Comparison of ENCODE assay signal across 32 cellular contexts in the genomic region with DNA sequence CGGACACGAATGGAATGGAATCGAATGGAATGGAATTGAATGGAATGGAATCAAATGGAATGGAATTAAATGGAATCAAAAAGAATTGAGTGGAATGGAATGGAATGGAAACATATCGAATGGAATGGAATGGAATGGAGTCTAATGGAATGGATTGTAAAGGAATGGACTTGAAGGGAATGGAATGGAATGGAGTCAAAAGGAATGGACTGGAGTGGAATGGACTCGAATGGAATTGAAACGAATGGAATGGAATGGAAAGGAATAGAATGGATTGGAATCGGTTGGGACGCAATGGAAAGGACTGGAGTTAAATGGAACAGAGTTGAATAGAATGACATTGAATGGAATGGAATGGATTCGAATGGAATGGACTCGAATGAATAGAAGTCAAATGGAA.
DNase-seq lines count a peak whose midpoint lies in the region; ATAC-seq and TF ChIP-seq lines count a peak whose summit lies in the region.
"Had no signal": no experiment of that assay in that cellular context is flagged by ENCODE, and none has a peak within 500 bp of the region (broad histone marks: within the 10 kb centered on the region; RNA-seq: fewer than 3 reads in every experiment).

No MANE protein-coding gene starts in this region.

- H3K79me1 ChIP-seq in IMR-90 (ENCODE audit: low read depth in 1 of 2, low read length in 2 of 2) = no peaks in the 10 kb centered on the region

- no peaks in the 10 kb centered on the region for H3K27me3 ChIP-seq in IMR-90 (ENCODE audit: control insufficient read depth, insufficient read depth, low read length)
- no peaks in the 10 kb centered on the region for H3K27me3 ChIP-seq in endodermal cell (ENCODE audit: control insufficient read depth, insufficient read depth, low read length, poor library complexity, severe bottlenecking)
- no peaks in the 10 kb centered on the region for H3K27me3 ChIP-seq in adrenal gland
- H3K27me3 ChIP-seq: BE2C; BLaER1; BLaER1 treated with 17β-estradiol and CSF1 and Interleukin-3, amounts not matched to agents 10 nM and 100 nM had no signal

- H4K5ac ChIP-seq in IMR-90 (ENCODE audit: low read depth, low read length) = no peak overlapping the region

- H3K36me3 ChIP-seq in HEK293 (ENCODE audit: control insufficient read depth in 2 of 2, insufficient read depth in 1 of 2, low read length in 2 of 2) (no peaks in the 10 kb centered on the region), IMR-90 (ENCODE audit: control insufficient read depth, insufficient read depth, low read length) (no peaks in the 10 kb centered on the region), endodermal cell (ENCODE audit: control insufficient read depth, insufficient read depth, low read length) (no peaks in the 10 kb centered on the region), adrenal gland (replicated peaks in 1 of 2) (no peaks in the 10 kb centered on the region)
- H3K36me3 ChIP-seq: BE2C; BLaER1; BLaER1 treated with 17β-estradiol and CSF1 and Interleukin-3, amounts not matched to agents 10 nM and 100 nM had no signal

- H3K27ac Mint-ChIP-seq in endodermal cell = no peak overlapping the region
- H3K27ac Mint-ChIP-seq: B cell; CD14-positive monocyte; CD4-positive, alpha-beta memory T cell; CD4-positive, alpha-beta T cell; CD4-positive, CD25-positive, alpha-beta regulatory T cell; CD8-positive, alpha-beta memory T cell; CD8-positive, alpha-beta T cell had no signal

- no peak overlapping the region for H3K4me3 Mint-ChIP-seq in endodermal cell
- H3K4me3 Mint-ChIP-seq: B cell; CD14-positive monocyte; CD4-positive, alpha-beta memory T cell; CD4-positive, alpha-beta T cell; CD4-positive, CD25-positive, alpha-beta regulatory T cell; CD8-positive, alpha-beta memory T cell; CD8-positive, alpha-beta T cell had no signal

- H2BK5ac ChIP-seq in IMR-90 (ENCODE audit: low read depth, low read length, poor library complexity, severe bottlenecking) = peak overlapping the region; percentile 54

- intact Hi-C loops in IMR-90 (cut with micrococcal nuclease) (no loop called here), adrenal gland (cut with DNase I) (no loop called here)

- no peak for TF ChIP-seq CTCF in HEK293 (tag by site-specific recombination; IDR thresholded peaks at IDR 0.05)
- no peak for TF ChIP-seq CTCF in IMR-90 (conservative IDR thresholded peaks at IDR 0.05; ENCODE audit: low read depth, low read length)
- no peak for TF ChIP-seq CTCF in endodermal cell (conservative IDR thresholded peaks at IDR 0.05)
- TF ChIP-seq CTCF in adrenal gland (IDR thresholded peaks at IDR 0.05) = no peak

- no peak overlapping the region for H3K27ac ChIP-seq in HEK293 (ENCODE audit: extremely low read depth, low read depth, low read length)
- H3K27ac ChIP-seq in IMR-90 (ENCODE audit: insufficient read depth, low read length) = no peak overlapping the region
- H3K27ac ChIP-seq in endodermal cell (ENCODE audit: low read depth, low read length) = no peak overlapping the region
- no peak overlapping the region for H3K27ac ChIP-seq in adrenal gland
- H3K27ac ChIP-seq: 22Rv1; A549; BLaER1; BLaER1 treated with 17β-estradiol and CSF1 and Interleukin-3, amounts not matched to agents 10 nM and 100 nM; C4-2B had no signal

- no peaks in the 10 kb centered on the region for H4K20me1 ChIP-seq in IMR-90 (ENCODE audit: insufficient read depth, low read length)
- H4K20me1 ChIP-seq: BLaER1; BLaER1 treated with 17β-estradiol and CSF1 and Interleukin-3, amounts not matched to agents 10 nM and 100 nM had no signal

- BruUV-seq in IMR-90 (replicated peaks; lab: Mats Ljungman, UMichigan) = no TSS peak

- H3K4me3 ChIP-seq in HEK293 (ENCODE audit: low read depth, low read length) (no peak overlapping the region), IMR-90 (ENCODE audit: insufficient read depth, low read depth, low read length) (no peak overlapping the region), endodermal cell (ENCODE audit: low read length) (peak overlapping the region; percentile 50), adrenal gland (no peak overlapping the region)
- H3K4me3 ChIP-seq: A549; BLaER1; BLaER1 treated with 17β-estradiol and CSF1 and Interleukin-3, amounts not matched to agents 10 nM and 100 nM had no signal

- no peak overlapping the region for H3K18ac ChIP-seq in IMR-90 (ENCODE audit: low read depth, low read length)

- POLR2A ChIA-PET in HEK293 (lab: Yijun Ruan, JAX) (no interaction called here), IMR-90 (lab: Charles Lee; ENCODE audit: unreplicated experiment) (no interaction called here)

- peaks cover 4% of the 10 kb centered on the region for H3K9me3 Mint-ChIP-seq in endodermal cell
- H3K9me3 Mint-ChIP-seq: CD4-positive, alpha-beta T cell; CD8-positive, alpha-beta T cell had no signal

- no peak overlapping the region for H2AK5ac ChIP-seq in IMR-90 (ENCODE audit: low read depth, low read length)

- H2AK9ac ChIP-seq in IMR-90 (replicated peaks; ENCODE audit: low read depth, low read length, poor library complexity) = no peak overlapping the region

- no peak overlapping the region for H3K14ac ChIP-seq in IMR-90 (replicated peaks; ENCODE audit: low read depth, low read length)

- H2AFZ ChIP-seq in IMR-90 (replicated peaks; ENCODE audit: low read length, poor library complexity) = no peak overlapping the region

- no peaks in the 10 kb centered on the region for H3K36me3 Mint-ChIP-seq in endodermal cell (ENCODE audit: low read depth)
- H3K36me3 Mint-ChIP-seq: CD14-positive monocyte; CD4-positive, alpha-beta memory T cell; CD4-positive, CD25-positive, alpha-beta regulatory T cell; CD8-positive, alpha-beta memory T cell; CD8-positive, alpha-beta T cell had no signal

- in situ Hi-C loops in IMR-90 (cut with MboI; ENCODE audit: low sequenced_read_pairs) = no loop called here

- no peak for DNase-seq in IMR-90
- no peak for DNase-seq in endodermal cell
- DNase-seq in DMS153 (lab: John Stamatoyannopoulos, UW) = no peak
- DNase-seq in adrenal gland = no peak
- DNase-seq: 8988T; ACHN; AML-193; BE2C; C1 segment of cervical spinal cord; Caco-2; Calu3; CD4-positive, alpha-beta memory T cell; CD4-positive, alpha-beta T cell; CD4-positive, CD25-positive, alpha-beta regulatory T cell; CD8-positive, alpha-beta memory T cell; CD8-positive, alpha-beta T cell; COR-L47; DMS 273 treated with DMSO at 0.1 percent for 48 hours; DMS53; DMS79; DMS79 treated with DMSO at 0.1 percent for 48 hours; DND-41; EL had no signal

- H2BK20ac ChIP-seq in IMR-90 (ENCODE audit: low read depth, low read length) = no peak overlapping the region

- peaks cover 2% of the 10 kb centered on the region for H3K9me3 ChIP-seq in HEK293 (ENCODE audit: control insufficient read depth, insufficient read depth, low read depth, low read length)
- peaks cover 2% of the 10 kb centered on the region; the same call in 1 of the 2 replicates for H3K9me3 ChIP-seq in IMR-90 (ENCODE audit: control insufficient read depth, insufficient read depth, low read length)
- H3K9me3 ChIP-seq in endodermal cell (ENCODE audit: control insufficient read depth, low read length) = peaks cover 86% of the 10 kb centered on the region
- H3K9me3 ChIP-seq in adrenal gland (replicated peaks in 1 of 3) = peaks cover 0 to 22% (median 0%) of the 10 kb centered on the region in 3 donors
- H3K9me3 ChIP-seq: BE2C had no signal

- ATAC-seq in IMR-90 (ENCODE audit: low read depth) (no peak), HG03520 (IDR thresholded peaks at IDR 0.05; ENCODE audit: unreplicated experiment) (no peak)
- ATAC-seq: A549; CD8-positive, alpha-beta T cell had no signal

- dilution Hi-C loops in IMR-90 (cut with HindIII; ENCODE audit: low sequenced_read_pairs, unreplicated experiment) = no loop called here

- no peak overlapping the region for H3K56ac ChIP-seq in IMR-90 (ENCODE audit: extremely low read depth, insufficient read depth, low read length)

- no peak overlapping the region for H4K91ac ChIP-seq in IMR-90 (ENCODE audit: insufficient read depth, low read depth, low read length)

- H4K8ac ChIP-seq in IMR-90 (ENCODE audit: low read depth in 2 of 2, low read length in 2 of 2) = no peak overlapping the region

- TF ChIP-seq RAD21 in IMR-90 (IDR thresholded peaks at IDR 0.05; ENCODE audit: low read length) = no peak

- H3K4me1 ChIP-seq in HEK293 (ENCODE audit: control insufficient read depth, insufficient read depth, low read length) (no peaks in the 10 kb centered on the region), IMR-90 (ENCODE audit: control insufficient read depth, insufficient read depth, low read length) (no peaks in the 10 kb centered on the region), endodermal cell (ENCODE audit: control insufficient read depth, insufficient read depth, low read length) (no peaks in the 10 kb centered on the region), adrenal gland (replicated peaks in 1 of 2) (no peaks in the 10 kb centered on the region)
- H3K4me1 ChIP-seq: A549; BE2C; BLaER1; BLaER1 treated with 17β-estradiol and CSF1 and Interleukin-3, amounts not matched to agents 10 nM and 100 nM; Caco-2 had no signal

- H2BK120ac ChIP-seq in IMR-90 (ENCODE audit: low read depth, low read length) = no peak overlapping the region

- H3K4me2 ChIP-seq in IMR-90 (ENCODE audit: low read depth, low read length) = no peak overlapping the region
- H3K4me2 ChIP-seq: A549; BLaER1; BLaER1 treated with 17β-estradiol and CSF1 and Interleukin-3, amounts not matched to agents 10 nM and 100 nM had no signal

- TF ChIP-seq POLR2A in IMR-90 (IDR thresholded peaks at IDR 0.05; ENCODE audit: low read depth, low read length) = no peak
- no peak for TF ChIP-seq POLR2A in adrenal gland (IDR thresholded peaks at IDR 0.05)

- H3K9me1 ChIP-seq in IMR-90 (ENCODE audit: insufficient read depth, low read length) = no peaks in the 10 kb centered on the region

- CTCF ChIA-PET in HEK293 (lab: Yijun Ruan, JAX) = no interaction called here
- CTCF ChIA-PET in IMR-90 (lab: Yijun Ruan, JAX) = no interaction called here

- H3K9ac ChIP-seq in IMR-90 (ENCODE audit: low read depth, low read length) = no peak overlapping the region
- H3K9ac ChIP-seq in endodermal cell (ENCODE audit: extremely low read depth, low read length, poor library complexity, severe bottlenecking) = no peak overlapping the region
- H3K9ac ChIP-seq: BLaER1; BLaER1 treated with 17β-estradiol and CSF1 and Interleukin-3, amounts not matched to agents 10 nM and 100 nM had no signal

- no peak overlapping the region for H3K23ac ChIP-seq in IMR-90 (ENCODE audit: low read depth, low read length)

- WGBS in IMR-90 (ENCODE audit: extremely low coverage in 2 of 2, insufficient read length in 1 of 2), 2 experiments = 59 to 100% methylated on average over 3 to 10 of the region's 10 CpGs
- 79 to 82% methylated on average over 10 of the region's 10 CpGs for WGBS in endodermal cell (ENCODE audit: insufficient coverage in 1 of 2, insufficient read length in 1 of 2), 2 experiments
- WGBS in adrenal gland, 4 donors = 65 to 79% (median 73%) methylated on average over 10 of the region's 10 CpGs

- H2BK15ac ChIP-seq in IMR-90 (ENCODE audit: low read depth, low read length) = no peak overlapping the region

- no peaks in the 10 kb centered on the region for H3K4me1 Mint-ChIP-seq in endodermal cell
- H3K4me1 Mint-ChIP-seq: B cell; CD14-positive monocyte; CD4-positive, alpha-beta memory T cell; CD4-positive, CD25-positive, alpha-beta regulatory T cell; CD8-positive, alpha-beta memory T cell had no signal

- H3K4ac ChIP-seq in IMR-90 (ENCODE audit: low read depth, low read length) = no peak overlapping the region

- H3K27me3 Mint-ChIP-seq in endodermal cell (ENCODE audit: insufficient read depth) = no peaks in the 10 kb centered on the region
- H3K27me3 Mint-ChIP-seq: B cell; CD4-positive, alpha-beta memory T cell; CD4-positive, alpha-beta T cell; CD4-positive, CD25-positive, alpha-beta regulatory T cell; CD8-positive, alpha-beta memory T cell had no signal
